ENCODE assay signal across 12 cellular contexts in genomic region chr7:106812027-106812643, GRCh38. TPM values are rescaled to one million over a fixed set of nuclear protein-coding genes. Genes with fewer than 3 reads are reported as not detected.
DNase-seq lines count a peak whose midpoint lies in the region; ATAC-seq and TF ChIP-seq lines count a peak whose summit lies in the region.
"Had no signal": no experiment of that assay in that cellular context is flagged by ENCODE, and none has a peak within 500 bp of the region (broad histone marks: within the 10 kb centered on the region; RNA-seq: fewer than 3 reads in every experiment).

No MANE protein-coding gene starts in this region.

- no peak overlapping the region for H3K4me3 Mint-ChIP-seq in activated CD4-positive, alpha-beta T cell treated with anti-CD3 and anti-CD28 coated beads, Interleukin-2, amount 10 ng/mL, durations not matched to agents 24 days and 14 days
- no peak overlapping the region for H3K4me3 Mint-ChIP-seq in stimulated activated naive B cell treated with anti-CD40 and anti-IgM and Interleukin-4, amounts not matched to agents 10 μg/mL and 1 μg/mL and 100 μg/mL, for 72 hours

- CTCF ChIA-PET in OCI-LY7 (lab: Charles Lee; ENCODE audit: unreplicated experiment) = no interaction called here

- H3K4me1 ChIP-seq in OCI-LY7 (ENCODE audit: insufficient read depth, low read length, poor library complexity, severe bottlenecking) = no peaks in the 10 kb centered on the region
- no peaks in the 10 kb centered on the region for H3K4me1 ChIP-seq in Peyer's patch

- no peak overlapping the region for H2AFZ ChIP-seq in OCI-LY7 (ENCODE audit: low read length)

- H3K27ac Mint-ChIP-seq in activated CD4-positive, alpha-beta T cell treated with anti-CD3 and anti-CD28 coated beads, Interleukin-2, amount 10 ng/mL, durations not matched to agents 24 days and 14 days = no peak overlapping the region
- peak overlapping the region; percentile 44 for H3K27ac Mint-ChIP-seq in stimulated activated naive B cell treated with anti-CD40 and anti-IgM and Interleukin-4, amounts not matched to agents 10 μg/mL and 1 μg/mL and 100 μg/mL, for 72 hours

- no peaks in the 10 kb centered on the region for H4K20me1 ChIP-seq in OCI-LY7 (ENCODE audit: insufficient read depth, low read length)

- H3K36me3 Mint-ChIP-seq in activated CD4-positive, alpha-beta T cell treated with anti-CD3 and anti-CD28 coated beads, Interleukin-2, amount 10 ng/mL, durations not matched to agents 24 days and 14 days (ENCODE audit: low read depth) = no peaks in the 10 kb centered on the region
- H3K36me3 Mint-ChIP-seq in stimulated activated naive B cell treated with anti-CD40 and anti-IgM and Interleukin-4, amounts not matched to agents 10 μg/mL and 1 μg/mL and 100 μg/mL, for 72 hours = no peaks in the 10 kb centered on the region

- no peaks in the 10 kb centered on the region for H3K27me3 ChIP-seq in Peyer's patch

- H3K27ac ChIP-seq in OCI-LY7 (ENCODE audit: low read depth, low read length, poor library complexity, severe bottlenecking) (no peak overlapping the region), Peyer's patch (no peak overlapping the region)

- BruUV-seq in OCI-LY7 (replicated peaks; lab: Mats Ljungman, UMichigan) = no TSS peak

- H3K4me3 ChIP-seq in OCI-LY7 (ENCODE audit: low read depth, low read length, poor library complexity, severe bottlenecking) (no peak overlapping the region), Peyer's patch (no peak overlapping the region)

- ATAC-seq in left ventricle myocardium superior (peak; percentile 88), GM18505 (IDR thresholded peaks at IDR 0.05; ENCODE audit: unreplicated experiment) (no peak), GM18511 (IDR thresholded peaks at IDR 0.05; ENCODE audit: unreplicated experiment) (no peak)
- ATAC-seq in stimulated activated naive B cell treated with anti-CD40 and anti-IgM and Interleukin-4, amounts not matched to agents 10 μg/mL and 1 μg/mL and 100 μg/mL, for 72 hours (replicated peaks) = peak; percentile 89 to 96
- ATAC-seq: left colon had no signal

- H3K27me3 Mint-ChIP-seq in activated CD4-positive, alpha-beta T cell treated with anti-CD3 and anti-CD28 coated beads, Interleukin-2, amount 10 ng/mL, durations not matched to agents 24 days and 14 days = no peaks in the 10 kb centered on the region
- H3K27me3 Mint-ChIP-seq in stimulated activated naive B cell treated with anti-CD40 and anti-IgM and Interleukin-4, amounts not matched to agents 10 μg/mL and 1 μg/mL and 100 μg/mL, for 72 hours = no peaks in the 10 kb centered on the region

- no peak overlapping the region for H3K4me2 ChIP-seq in OCI-LY7 (ENCODE audit: low read length)

- peaks cover 6% of the 10 kb centered on the region for H3K4me1 Mint-ChIP-seq in activated CD4-positive, alpha-beta T cell treated with anti-CD3 and anti-CD28 coated beads, Interleukin-2, amount 10 ng/mL, durations not matched to agents 24 days and 14 days
- peaks cover 13 to 19% of the 10 kb centered on the region in 2 donors for H3K4me1 Mint-ChIP-seq in stimulated activated naive B cell treated with anti-CD40 and anti-IgM and Interleukin-4, amounts not matched to agents 10 μg/mL and 1 μg/mL and 100 μg/mL, for 72 hours

- POLR2A ChIA-PET in OCI-LY7 (lab: Charles Lee) = interaction anchor here (0.7 to 1.3 kb wide), 2 partner anchors 121 to 901 kb away, joined by 3 read pairs; no protein-coding TSS in a partner anchor

- 0 out of 2 replicates have a peak, but pooled peaks cover 5% of the 10 kb centered on the region for H3K9me2 ChIP-seq in OCI-LY7 (ENCODE audit: insufficient read depth, low read length)

- no peak for TF ChIP-seq CTCF in OCI-LY7 (conservative IDR thresholded peaks at IDR 0.05; ENCODE audit: low read length)
- TF ChIP-seq CTCF in Peyer's patch (IDR thresholded peaks at IDR 0.05) = no peak

- H3K9me3 ChIP-seq in OCI-LY7 (ENCODE audit: low read length) = no peaks in the 10 kb centered on the region
- no peaks in the 10 kb centered on the region for H3K9me3 ChIP-seq in Peyer's patch

- H3K36me3 ChIP-seq in OCI-LY7 (ENCODE audit: insufficient read depth, low read length) (no peaks in the 10 kb centered on the region), Peyer's patch (no peaks in the 10 kb centered on the region)

- TF ChIP-seq POLR2A in GM18505 (IDR thresholded peaks at IDR 0.05; ENCODE audit: borderline replicate concordance, extremely low read depth, insufficient read depth, insufficient read length) (no peak), Peyer's patch (IDR thresholded peaks at IDR 0.05) (no peak)

- DNase-seq in activated CD4-positive, alpha-beta T cell treated with anti-CD3 and anti-CD28 coated beads, Interleukin-2, amount 10 ng/mL, durations not matched to agents 24 days and 14 days = peak; percentile 68
- DNase-seq in activated CD4-positive, alpha-beta T cell treated with anti-CD3 and anti-CD28 coated beads for 4 hours = no peak
- DNase-seq in OCI-LY7 (ENCODE audit: low spot score) (peak; percentile 11), left ventricle myocardium superior (peak; percentile 35), Peyer's patch (no peak)
- DNase-seq in stimulated activated naive B cell treated with anti-CD40 and anti-IgM and Interleukin-4, amounts not matched to agents 10 μg/mL and 1 μg/mL and 100 μg/mL, for 72 hours = peak; percentile 11
- DNase-seq: DMS79 treated with DMSO at 0.1 percent for 48 hours; effector CD4-positive, alpha-beta T cell; left colon; stimulated activated CD4-positive, alpha-beta T cell treated with anti-CD3 and anti-CD28 coated beads, Interleukin-12 subunit alpha, Interleukin-12 subunit beta, amount 100 ng/mL, for 4 hours had no signal

- intact Hi-C loops in activated CD4-positive, alpha-beta T cell treated with anti-CD3 and anti-CD28 coated beads, Interleukin-2, amount 10 ng/mL, durations not matched to agents 24 days and 14 days (cut with micrococcal nuclease) = no loop called here
- intact Hi-C loops in OCI-LY7 (cut with micrococcal nuclease; ENCODE audit: unreplicated experiment) = no loop called here
- intact Hi-C loops in left ventricle myocardium superior (cut with micrococcal nuclease) = no loop called here

- H3K9me3 Mint-ChIP-seq in activated CD4-positive, alpha-beta T cell treated with anti-CD3 and anti-CD28 coated beads, Interleukin-2, amount 10 ng/mL, durations not matched to agents 24 days and 14 days = no peaks in the 10 kb centered on the region
- no peaks in the 10 kb centered on the region for H3K9me3 Mint-ChIP-seq in stimulated activated naive B cell treated with anti-CD40 and anti-IgM and Interleukin-4, amounts not matched to agents 10 μg/mL and 1 μg/mL and 100 μg/mL, for 72 hours

- no peaks in the 10 kb centered on the region for H3K79me2 ChIP-seq in OCI-LY7 (ENCODE audit: insufficient read depth, low read depth, low read length)

RNA-seq across cellular contexts. Expression of gene PIK3CG, which starts 52.9 kb away (rescaled TPM):
- 28.1 and 29.2 TPM in 2 replicates for total RNA-seq in activated CD4-positive, alpha-beta T cell treated with anti-CD3 and anti-CD28 coated beads, Interleukin-2, amount 10 ng/mL, durations not matched to agents 24 days and 14 days
- 21.1 and 22.8 TPM in 2 replicates for total RNA-seq in OCI-LY7 (2014; rRNA removed; shearing (Covaris generic))
- total RNA-seq in OCI-LY7 (2022) (47.2 and 53.1 TPM in 2 replicates), left ventricle myocardium superior (2.3 TPM), Peyer's patch (10 to 100 TPM in 2 of 4 donors, 1 to 10 TPM in 2; 6.2 to 34.7 (median 9.7) TPM)

Comparison
In these comparisons a context has a peak if more than half of its experiments do, and no peak if none do; other contexts are left out.
1. DNase-seq: peak in activated CD4-positive, alpha-beta T cell treated with anti-CD3 and anti-CD28 coated beads, Interleukin-2, amount 10 ng/mL, durations not matched to agents 24 days and 14 days (single experiment), OCI-LY7 (single experiment), left ventricle myocardium superior (single experiment) and stimulated activated naive B cell treated with anti-CD40 and anti-IgM and Interleukin-4, amounts not matched to agents 10 μg/mL and 1 μg/mL and 100 μg/mL, for 72 hours (single experiment); none in activated CD4-positive, alpha-beta T cell treated with anti-CD3 and anti-CD28 coated beads for 4 hours (0 of 2) and Peyer's patch (0 of 3).
2. ATAC-seq: peak in left ventricle myocardium superior (single experiment) and stimulated activated naive B cell treated with anti-CD40 and anti-IgM and Interleukin-4, amounts not matched to agents 10 μg/mL and 1 μg/mL and 100 μg/mL, for 72 hours (2 of 2); none in GM18505 (single experiment) and GM18511 (single experiment).